Comparison of ENCODE assay signal across 12 cellular contexts in genomic region chr4:184792334-184792733, GRCh38. TPM values are rescaled to one million over a fixed set of nuclear protein-coding genes. Genes with fewer than 3 reads are reported as not detected.
DNase-seq lines count a peak whose midpoint lies in the region; ATAC-seq and TF ChIP-seq lines count a peak whose summit lies in the region.
"Had no signal": no experiment of that assay in that cellular context is flagged by ENCODE, and none has a peak within 500 bp of the region (broad histone marks: within the 10 kb centered on the region; RNA-seq: fewer than 3 reads in every experiment).

No MANE protein-coding gene starts in this region.

- H3K27me3 ChIP-seq in left ventricle myocardium inferior (ENCODE audit: low read depth) = no peaks in the 10 kb centered on the region

- no peak overlapping the region for H3K4me3 ChIP-seq in left ventricle myocardium inferior
- H3K4me3 ChIP-seq: skin epidermis had no signal

- ATAC-seq in activated naive CD8-positive, alpha-beta T cell treated with anti-CD3 and anti-CD28 coated beads, Interleukin-2, amount 50 U/mL, for 24 hours = no peak
- ATAC-seq in left lobe of liver (peak; percentile 7), HG03025 (IDR thresholded peaks at IDR 0.05; ENCODE audit: low FRiP score, unreplicated experiment) (no peak), GM21528 (IDR thresholded peaks at IDR 0.05; ENCODE audit: low FRiP score, unreplicated experiment) (no peak)

- H3K27me3 Mint-ChIP-seq in activated naive CD8-positive, alpha-beta T cell treated with anti-CD3 and anti-CD28 coated beads, Interleukin-2, amount 50 U/mL, for 24 hours = no peaks in the 10 kb centered on the region
- H3K27me3 Mint-ChIP-seq: type B pancreatic cell had no signal

- peaks cover 29% of the 10 kb centered on the region for H3K36me3 ChIP-seq in left ventricle myocardium inferior

- TF ChIP-seq CTCF in left ventricle myocardium inferior (IDR thresholded peaks at IDR 0.05; ENCODE audit: borderline replicate concordance) = no peak

- H3K36me3 Mint-ChIP-seq in activated naive CD8-positive, alpha-beta T cell treated with anti-CD3 and anti-CD28 coated beads, Interleukin-2, amount 50 U/mL, for 24 hours (ENCODE audit: low read depth) = peaks cover 20% of the 10 kb centered on the region

- no peak overlapping the region for H3K4me3 Mint-ChIP-seq in activated naive CD8-positive, alpha-beta T cell treated with anti-CD3 and anti-CD28 coated beads, Interleukin-2, amount 50 U/mL, for 24 hours
- H3K4me3 Mint-ChIP-seq: type B pancreatic cell had no signal

- H3K27ac Mint-ChIP-seq in activated naive CD8-positive, alpha-beta T cell treated with anti-CD3 and anti-CD28 coated beads, Interleukin-2, amount 50 U/mL, for 24 hours = peak overlapping the region; percentile 63
- H3K27ac Mint-ChIP-seq: type B pancreatic cell had no signal

- H3K9me3 ChIP-seq in left ventricle myocardium inferior (replicated peaks) = no peaks in the 10 kb centered on the region

- peaks cover 76% of the 10 kb centered on the region for H3K4me1 ChIP-seq in left ventricle myocardium inferior

- DNase-seq in left ventricle myocardium inferior = no peak
- DNase-seq in cardiac septum (ENCODE audit: low spot score) = no peak
- DNase-seq in activated naive CD8-positive, alpha-beta T cell treated with anti-CD3 and anti-CD28 coated beads, Interleukin-2, amount 50 U/mL, for 24 hours = no peak
- DNase-seq in left lobe of liver (ENCODE audit: low spot score) = no peak
- no peak for DNase-seq in activated CD4-positive, alpha-beta T cell treated with anti-CD3 and anti-CD28 coated beads for 4 hours
- no peak for DNase-seq in DMS79 treated with DMSO at 0.1 percent for 48 hours (lab: John Stamatoyannopoulos, UW)
- DNase-seq: aorta, WERI-Rb-1 had no signal

- intact Hi-C loops in left ventricle myocardium inferior (cut with micrococcal nuclease) = no loop called here
- intact Hi-C loops in cardiac septum (cut with DNase I) = no loop called here

- H3K9me3 Mint-ChIP-seq in activated naive CD8-positive, alpha-beta T cell treated with anti-CD3 and anti-CD28 coated beads, Interleukin-2, amount 50 U/mL, for 24 hours = no peaks in the 10 kb centered on the region

- peak overlapping the region; percentile 69 for H3K27ac ChIP-seq in left ventricle myocardium inferior (replicated peaks)
- H3K27ac ChIP-seq: WERI-Rb-1 had no signal

- H3K4me1 Mint-ChIP-seq in activated naive CD8-positive, alpha-beta T cell treated with anti-CD3 and anti-CD28 coated beads, Interleukin-2, amount 50 U/mL, for 24 hours = peaks cover 33% of the 10 kb centered on the region

RNA-seq across cellular contexts. Expression of gene ACSL1, which starts 33.4 kb away (rescaled TPM):
- total RNA-seq in left ventricle myocardium inferior (316 TPM), cardiac septum (98.6 TPM), left lobe of liver (818 TPM)

RNA-seq across cellular contexts. Expression of gene CENPU, which starts 58.4 kb away (rescaled TPM):
- total RNA-seq in left ventricle myocardium inferior (1.8 TPM), cardiac septum (1.5 TPM), left lobe of liver (1.6 TPM)
